Comparison of ENCODE assay signal across 8 cellular contexts in genomic region chr3:113948015-113948917, GRCh38. TPM values are rescaled to one million over a fixed set of nuclear protein-coding genes. Genes with fewer than 3 reads are reported as not detected.
A peak's percentile ranks its signal among the peaks of the same experiment; 100 is the strongest.
DNase-seq lines count a peak whose midpoint lies in the region; ATAC-seq and TF ChIP-seq lines count a peak whose summit lies in the region.

No MANE protein-coding gene starts in this region.

- peaks cover 23% of the 10 kb centered on the region for H3K27me3 ChIP-seq in ACC112 (ENCODE audit: insufficient read depth, low read length)
- no peaks in the 10 kb centered on the region for H3K27me3 ChIP-seq in ovary

- H3K4me3 ChIP-seq in ACC112 (ENCODE audit: low read depth, low read length) (peak overlapping the region; percentile 81), foreskin fibroblast (ENCODE audit: low read depth in 1 of 2, low read length in 2 of 2) (peak overlapping the region; percentile 63 to 66), ovary (peak overlapping the region; percentile 66)

- no peak overlapping the region for H3K27ac ChIP-seq in ACC112 (ENCODE audit: low read depth, low read length)
- H3K27ac ChIP-seq in ovary, result no peak overlapping the region

- intact Hi-C loops in ovary (cut with DNase I), result no loop called here

- no peak for TF ChIP-seq EP300 in ovary (IDR thresholded peaks at IDR 0.05)

- 1 to 3% (median 2%) methylated on average over 38 to 64 of the region's 65 CpGs for WGBS in ovary, 3 donors

- TF ChIP-seq CTCF in foreskin fibroblast (IDR thresholded peaks at IDR 0.05; ENCODE audit: low read depth, low read length), result no peak
- no peak for TF ChIP-seq CTCF in ovary (IDR thresholded peaks at IDR 0.05)

- no peaks in the 10 kb centered on the region for H3K9me3 ChIP-seq in ovary

- no peaks in the 10 kb centered on the region for H3K79me2 ChIP-seq in ACC112 (ENCODE audit: control insufficient read depth, insufficient read depth, low read length, unreplicated experiment)

- ATAC-seq in GM18858 (IDR thresholded peaks at IDR 0.05; ENCODE audit: unreplicated experiment) (peak; percentile 37), HG03039 (IDR thresholded peaks at IDR 0.05; ENCODE audit: unreplicated experiment) (peak; percentile 37)

- H3K4me1 ChIP-seq in ACC112 (ENCODE audit: control insufficient read depth, insufficient read depth, low read length, unreplicated experiment) (peaks cover 5% of the 10 kb centered on the region), ovary (ENCODE audit: insufficient read depth) (no peaks in the 10 kb centered on the region)

- peak overlapping the region; percentile 41 for H2AFZ ChIP-seq in ACC112 (ENCODE audit: low read length, unreplicated experiment)

- peak; percentile 7 for DNase-seq in NCI-H524 treated with DMSO at 0.1 percent for 48 hours (lab: John Stamatoyannopoulos, UW)
- DNase-seq in activated T-cell treated with anti-CD3 and anti-CD28 coated beads, Interleukin-2, amount 50 U/mL, for 48 hours, result peak; percentile 54 to 57
- peak; percentile 6 to 25 for DNase-seq in foreskin fibroblast
- DNase-seq in ovary, result peak in 3 of 5 donors; percentile 15 to 42 (median 22)
- DNase-seq in GM03348 (ENCODE audit: low spot score), result no peak

- H3K36me3 ChIP-seq in ACC112 (ENCODE audit: insufficient read depth, low read length) (no peaks in the 10 kb centered on the region), ovary (no peaks in the 10 kb centered on the region)

- no peak for TF ChIP-seq POLR2A in ovary (IDR thresholded peaks at IDR 0.05)

RNA-seq across cellular contexts. Expression of gene ZDHHC23, which starts 0.5 kb away (rescaled TPM):
- total RNA-seq in ovary, result 1 to 10 TPM; 1.4 to 6.7 (median 3.0) TPM
- polyA plus RNA-seq in ovary, result 1 to 10 TPM in 1 of 2 donors, under 1 TPM in 1; 0.80 to 2.9 TPM
